Comparison of ENCODE assay signal across 8 cellular contexts in genomic region chr1:215083408-215083961, GRCh38. TPM values are rescaled to one million over a fixed set of nuclear protein-coding genes. Genes with fewer than 3 reads are reported as not detected.
DNase-seq lines count a peak whose midpoint lies in the region; ATAC-seq lines count a peak whose summit lies in the region.

No MANE protein-coding gene starts in this region.

- no peaks in the 10 kb centered on the region for H3K36me3 Mint-ChIP-seq in activated naive CD4-positive, alpha-beta T cell treated with anti-CD3 and anti-CD28 coated beads, Interleukin-2, amount 50 U/mL, for 72 hours

- no peak for ATAC-seq in HG03097 (IDR thresholded peaks at IDR 0.05; ENCODE audit: low FRiP score, unreplicated experiment)
- ATAC-seq in activated naive CD4-positive, alpha-beta T cell treated with anti-CD3 and anti-CD28 coated beads, Interleukin-2, amount 50 U/mL, for 72 hours, result no peak
- no peak for ATAC-seq in HG03521 (IDR thresholded peaks at IDR 0.05; ENCODE audit: unreplicated experiment)

- peak overlapping the region; percentile 51 for H3K4me3 ChIP-seq in rectal smooth muscle tissue (ENCODE audit: low read length)

- H3K9me3 Mint-ChIP-seq in activated naive CD4-positive, alpha-beta T cell treated with anti-CD3 and anti-CD28 coated beads, Interleukin-2, amount 50 U/mL, for 72 hours, result no peaks in the 10 kb centered on the region

- H3K27me3 ChIP-seq in rectal smooth muscle tissue (ENCODE audit: control insufficient read depth, insufficient read depth, low read length), result peaks cover 17% of the 10 kb centered on the region

- H3K9me3 ChIP-seq in ES-I3 (ENCODE audit: control insufficient read depth, insufficient read depth, low read length), result no peaks in the 10 kb centered on the region

- DNase-seq in NCI-H774 (lab: John Stamatoyannopoulos, UW) (peak; percentile 47), fibroblast of peridontal ligament (ENCODE audit: extremely low read depth) (peak; percentile 63)
- DNase-seq in activated effector memory CD4-positive, alpha-beta T cell treated with anti-CD3 and anti-CD28 coated beads, Interleukin-2, amount 50 U/mL, for 16 hours, result no peak
- DNase-seq in activated naive CD4-positive, alpha-beta T cell treated with anti-CD3 and anti-CD28 coated beads, Interleukin-2, amount 50 U/mL, for 72 hours (ENCODE audit: low spot score in 2 of 2), result no peak

- H3K27ac ChIP-seq in rectal smooth muscle tissue (ENCODE audit: low read depth, low read length), result no peak overlapping the region

- H3K36me3 ChIP-seq in ES-I3 (ENCODE audit: insufficient read depth, low read length), result no peaks in the 10 kb centered on the region
- no peaks in the 10 kb centered on the region for H3K36me3 ChIP-seq in rectal smooth muscle tissue (ENCODE audit: control insufficient read depth, insufficient read depth, low read length)

- no peak overlapping the region for H3K27ac Mint-ChIP-seq in activated naive CD4-positive, alpha-beta T cell treated with anti-CD3 and anti-CD28 coated beads, Interleukin-2, amount 50 U/mL, for 72 hours

- no peaks in the 10 kb centered on the region for H3K4me1 ChIP-seq in ES-I3 (ENCODE audit: insufficient read depth, low read length)
- no peaks in the 10 kb centered on the region for H3K4me1 ChIP-seq in rectal smooth muscle tissue (ENCODE audit: control insufficient read depth, insufficient read depth, low read length)

- H3K9ac ChIP-seq in ES-I3 (ENCODE audit: low read depth, low read length) (peak overlapping the region; percentile 51), rectal smooth muscle tissue (ENCODE audit: low read length) (no peak overlapping the region)

RNA-seq across cellular contexts. Expression of gene KCNK2, which starts 0.9 kb away (rescaled TPM):
- not detected for total RNA-seq in activated naive CD4-positive, alpha-beta T cell treated with anti-CD3 and anti-CD28 coated beads, Interleukin-2, amount 50 U/mL, for 72 hours

Comparison
In these comparisons a context has a peak if more than half of its experiments do, and no peak if none do; other contexts are left out.
1. DNase-seq: peak in NCI-H774 (single experiment) and fibroblast of peridontal ligament (single experiment); none in activated effector memory CD4-positive, alpha-beta T cell treated with anti-CD3 and anti-CD28 coated beads, Interleukin-2, amount 50 U/mL, for 16 hours (single experiment) and activated naive CD4-positive, alpha-beta T cell treated with anti-CD3 and anti-CD28 coated beads, Interleukin-2, amount 50 U/mL, for 72 hours (0 of 2).